Comparison of ENCODE assay signal across 22 cellular contexts in the genomic region with DNA sequence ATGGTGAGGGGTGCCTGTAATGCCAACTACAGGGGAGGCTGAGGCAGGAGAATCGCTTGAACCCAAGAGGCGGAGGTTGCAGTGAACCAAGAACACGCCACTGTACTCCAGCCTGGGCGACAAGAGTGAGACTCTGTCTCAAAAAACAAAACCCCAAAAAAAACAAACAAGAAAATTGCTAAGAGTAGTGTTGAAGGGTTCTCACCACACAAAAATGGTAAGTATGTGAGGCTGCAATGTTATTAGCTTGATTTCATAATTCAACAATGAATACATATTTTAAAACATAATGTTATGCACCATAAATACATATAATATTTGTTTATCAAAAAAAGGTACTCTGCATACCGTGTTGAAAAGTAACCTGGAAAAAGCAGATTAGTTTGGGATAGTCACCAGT. TPM values are rescaled to one million over a fixed set of nuclear protein-coding genes. Genes with fewer than 3 reads are reported as not detected.
A peak's percentile ranks its signal among the peaks of the same experiment; 100 is the strongest.
DNase-seq lines count a peak whose midpoint lies in the region; ATAC-seq and TF ChIP-seq lines count a peak whose summit lies in the region.
"Had no signal": no experiment of that assay in that cellular context is flagged by ENCODE, and none has a peak within 500 bp of the region (broad histone marks: within the 10 kb centered on the region; RNA-seq: fewer than 3 reads in every experiment).

No MANE protein-coding gene starts in this region.

- no peaks in the 10 kb centered on the region for H3K27me3 Mint-ChIP-seq in WTC11 (ENCODE audit: low read depth)
- H3K27me3 Mint-ChIP-seq: CD4-positive, alpha-beta T cell had no signal

- H3K4me3 ChIP-seq in AG10803 (ENCODE audit: low read length) (no peak overlapping the region), fibroblast of the aortic adventitia (ENCODE audit: low read depth, low read length) (no peak overlapping the region)
- H3K4me3 ChIP-seq: MG63, PC-9, SJCRH30 had no signal

- POLR2A ChIA-PET in WTC11 (lab: Charles Lee): no interaction called here

- no peaks in the 10 kb centered on the region for H3K4me1 Mint-ChIP-seq in WTC11

- no peak overlapping the region for H3K4me3 Mint-ChIP-seq in WTC11
- H3K4me3 Mint-ChIP-seq: B cell; CD4-positive, alpha-beta T cell had no signal

- DNase-seq in AG10803 (ENCODE audit: low read depth) (peak; percentile 33), GM03348 (ENCODE audit: low spot score) (peak; percentile 36), amniotic epithelial cell (ENCODE audit: low read depth) (peak; percentile 27), fibroblast of the aortic adventitia (ENCODE audit: low read depth) (peak; percentile 16), WTC11 (ENCODE audit: low spot score) (no peak), Right ventricle myocardium inferior (ENCODE audit: missing footprints) (no peak), epidermal melanocyte (ENCODE audit: insufficient read length, low spot score) (no peak)
- no peak for DNase-seq in stimulated activated naive CD4-positive, alpha-beta T cell (lab: John Stamatoyannopoulos, UW)
- DNase-seq: 8988T; CD4-positive, alpha-beta T cell; DMS153; GOT3; Karpas-422; MG63; NCI-H1092; NCI-H1436 treated with DMSO at 0.1 percent for 48 hours; NCI-H2029; NCI-H345; NCI-H524 treated with DMSO at 0.1 percent for 48 hours; PC-9 had no signal

- intact Hi-C loops in Right ventricle myocardium inferior (cut with DNase I): no loop called here

- CTCF ChIA-PET in WTC11 (lab: Charles Lee): interaction anchor here (1.4 to 2.5 kb wide), 2 partner anchors 18 to 186 kb away, joined by 5 to 7 read pairs; no protein-coding TSS in a partner anchor

- no peak for TF ChIP-seq CTCF in AG10803 (conservative IDR thresholded peaks at IDR 0.05; ENCODE audit: low read length)
- no peak for TF ChIP-seq CTCF in fibroblast of the aortic adventitia (IDR thresholded peaks at IDR 0.05; ENCODE audit: insufficient read depth, low read length)
- no peak for TF ChIP-seq CTCF in WTC11 (IDR thresholded peaks at IDR 0.05)

- no peaks in the 10 kb centered on the region for H3K9me3 Mint-ChIP-seq in WTC11
- H3K9me3 Mint-ChIP-seq: CD4-positive, alpha-beta T cell had no signal

- ATAC-seq in WTC11: no peak
- no peak for ATAC-seq in Right ventricle myocardium inferior

- no peak overlapping the region for H3K27ac Mint-ChIP-seq in WTC11
- H3K27ac Mint-ChIP-seq: B cell; CD4-positive, alpha-beta T cell had no signal

- H3K36me3 Mint-ChIP-seq in WTC11: no peaks in the 10 kb centered on the region

TF ChIP-seq in WTC11, 78 proteins besides CTCF, POLR2A, EP300 and RAD21:
- TF ChIP-seq IRF2 (CRISPR knock-in tag; IDR thresholded peaks at IDR 0.05; ENCODE audit: borderline replicate concordance, low read depth) (no peak), FOXK1 (CRISPR knock-in tag; IDR thresholded peaks at IDR 0.05) (no peak), ZNF317 (CRISPR knock-in tag; IDR thresholded peaks at IDR 0.05; ENCODE audit: borderline replicate concordance, low read depth) (no peak), ZNF416 (CRISPR knock-in tag; IDR thresholded peaks at IDR 0.05) (no peak), MXD4 (CRISPR knock-in tag; IDR thresholded peaks at IDR 0.05; ENCODE audit: borderline replicate concordance) (no peak), NFATC4 (CRISPR knock-in tag; IDR thresholded peaks at IDR 0.05) (no peak)
- TF ChIP-seq, protein P1, sequence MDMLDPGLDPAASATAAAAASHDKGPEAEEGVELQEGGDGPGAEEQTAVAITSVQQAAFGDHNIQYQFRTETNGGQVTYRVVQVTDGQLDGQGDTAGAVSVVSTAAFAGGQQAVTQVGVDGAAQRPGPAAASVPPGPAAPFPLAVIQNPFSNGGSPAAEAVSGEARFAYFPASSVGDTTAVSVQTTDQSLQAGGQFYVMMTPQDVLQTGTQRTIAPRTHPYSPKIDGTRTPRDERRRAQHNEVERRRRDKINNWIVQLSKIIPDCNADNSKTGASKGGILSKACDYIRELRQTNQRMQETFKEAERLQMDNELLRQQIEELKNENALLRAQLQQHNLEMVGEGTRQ (CRISPR knock-in tag; IDR thresholded peaks at IDR 0.05): no peak
- TF ChIP-seq, protein P2, sequence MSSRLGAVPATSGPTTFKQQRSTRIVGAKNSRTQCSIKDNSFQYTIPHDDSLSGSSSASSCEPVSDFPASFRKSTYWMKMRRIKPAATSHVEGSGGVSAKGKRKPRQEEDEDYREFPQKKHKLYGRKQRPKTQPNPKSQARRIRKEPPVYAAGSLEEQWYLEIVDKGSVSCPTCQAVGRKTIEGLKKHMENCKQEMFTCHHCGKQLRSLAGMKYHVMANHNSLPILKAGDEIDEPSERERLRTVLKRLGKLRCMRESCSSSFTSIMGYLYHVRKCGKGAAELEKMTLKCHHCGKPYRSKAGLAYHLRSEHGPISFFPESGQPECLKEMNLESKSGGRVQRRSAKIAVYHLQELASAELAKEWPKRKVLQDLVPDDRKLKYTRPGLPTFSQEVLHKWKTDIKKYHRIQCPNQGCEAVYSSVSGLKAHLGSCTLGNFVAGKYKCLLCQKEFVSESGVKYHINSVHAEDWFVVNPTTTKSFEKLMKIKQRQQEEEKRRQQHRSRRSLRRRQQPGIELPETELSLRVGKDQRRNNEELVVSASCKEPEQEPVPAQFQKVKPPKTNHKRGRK (CRISPR knock-in tag; IDR thresholded peaks at IDR 0.05; ENCODE audit: borderline replicate concordance): no peak
- TF ChIP-seq, protein P3, sequence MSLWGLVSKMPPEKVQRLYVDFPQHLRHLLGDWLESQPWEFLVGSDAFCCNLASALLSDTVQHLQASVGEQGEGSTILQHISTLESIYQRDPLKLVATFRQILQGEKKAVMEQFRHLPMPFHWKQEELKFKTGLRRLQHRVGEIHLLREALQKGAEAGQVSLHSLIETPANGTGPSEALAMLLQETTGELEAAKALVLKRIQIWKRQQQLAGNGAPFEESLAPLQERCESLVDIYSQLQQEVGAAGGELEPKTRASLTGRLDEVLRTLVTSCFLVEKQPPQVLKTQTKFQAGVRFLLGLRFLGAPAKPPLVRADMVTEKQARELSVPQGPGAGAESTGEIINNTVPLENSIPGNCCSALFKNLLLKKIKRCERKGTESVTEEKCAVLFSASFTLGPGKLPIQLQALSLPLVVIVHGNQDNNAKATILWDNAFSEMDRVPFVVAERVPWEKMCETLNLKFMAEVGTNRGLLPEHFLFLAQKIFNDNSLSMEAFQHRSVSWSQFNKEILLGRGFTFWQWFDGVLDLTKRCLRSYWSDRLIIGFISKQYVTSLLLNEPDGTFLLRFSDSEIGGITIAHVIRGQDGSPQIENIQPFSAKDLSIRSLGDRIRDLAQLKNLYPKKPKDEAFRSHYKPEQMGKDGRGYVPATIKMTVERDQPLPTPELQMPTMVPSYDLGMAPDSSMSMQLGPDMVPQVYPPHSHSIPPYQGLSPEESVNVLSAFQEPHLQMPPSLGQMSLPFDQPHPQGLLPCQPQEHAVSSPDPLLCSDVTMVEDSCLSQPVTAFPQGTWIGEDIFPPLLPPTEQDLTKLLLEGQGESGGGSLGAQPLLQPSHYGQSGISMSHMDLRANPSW (CRISPR knock-in tag; conservative IDR thresholded peaks at IDR 0.05; ENCODE audit: low read depth): no peak
- TF ChIP-seq, protein P4, sequence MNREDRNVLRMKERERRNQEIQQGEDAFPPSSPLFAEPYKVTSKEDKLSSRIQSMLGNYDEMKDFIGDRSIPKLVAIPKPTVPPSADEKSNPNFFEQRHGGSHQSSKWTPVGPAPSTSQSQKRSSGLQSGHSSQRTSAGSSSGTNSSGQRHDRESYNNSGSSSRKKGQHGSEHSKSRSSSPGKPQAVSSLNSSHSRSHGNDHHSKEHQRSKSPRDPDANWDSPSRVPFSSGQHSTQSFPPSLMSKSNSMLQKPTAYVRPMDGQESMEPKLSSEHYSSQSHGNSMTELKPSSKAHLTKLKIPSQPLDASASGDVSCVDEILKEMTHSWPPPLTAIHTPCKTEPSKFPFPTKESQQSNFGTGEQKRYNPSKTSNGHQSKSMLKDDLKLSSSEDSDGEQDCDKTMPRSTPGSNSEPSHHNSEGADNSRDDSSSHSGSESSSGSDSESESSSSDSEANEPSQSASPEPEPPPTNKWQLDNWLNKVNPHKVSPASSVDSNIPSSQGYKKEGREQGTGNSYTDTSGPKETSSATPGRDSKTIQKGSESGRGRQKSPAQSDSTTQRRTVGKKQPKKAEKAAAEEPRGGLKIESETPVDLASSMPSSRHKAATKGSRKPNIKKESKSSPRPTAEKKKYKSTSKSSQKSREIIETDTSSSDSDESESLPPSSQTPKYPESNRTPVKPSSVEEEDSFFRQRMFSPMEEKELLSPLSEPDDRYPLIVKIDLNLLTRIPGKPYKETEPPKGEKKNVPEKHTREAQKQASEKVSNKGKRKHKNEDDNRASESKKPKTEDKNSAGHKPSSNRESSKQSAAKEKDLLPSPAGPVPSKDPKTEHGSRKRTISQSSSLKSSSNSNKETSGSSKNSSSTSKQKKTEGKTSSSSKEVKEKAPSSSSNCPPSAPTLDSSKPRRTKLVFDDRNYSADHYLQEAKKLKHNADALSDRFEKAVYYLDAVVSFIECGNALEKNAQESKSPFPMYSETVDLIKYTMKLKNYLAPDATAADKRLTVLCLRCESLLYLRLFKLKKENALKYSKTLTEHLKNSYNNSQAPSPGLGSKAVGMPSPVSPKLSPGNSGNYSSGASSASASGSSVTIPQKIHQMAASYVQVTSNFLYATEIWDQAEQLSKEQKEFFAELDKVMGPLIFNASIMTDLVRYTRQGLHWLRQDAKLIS (CRISPR knock-in tag; IDR thresholded peaks at IDR 0.05; ENCODE audit: borderline replicate concordance): no peak
- TF ChIP-seq, protein P5, sequence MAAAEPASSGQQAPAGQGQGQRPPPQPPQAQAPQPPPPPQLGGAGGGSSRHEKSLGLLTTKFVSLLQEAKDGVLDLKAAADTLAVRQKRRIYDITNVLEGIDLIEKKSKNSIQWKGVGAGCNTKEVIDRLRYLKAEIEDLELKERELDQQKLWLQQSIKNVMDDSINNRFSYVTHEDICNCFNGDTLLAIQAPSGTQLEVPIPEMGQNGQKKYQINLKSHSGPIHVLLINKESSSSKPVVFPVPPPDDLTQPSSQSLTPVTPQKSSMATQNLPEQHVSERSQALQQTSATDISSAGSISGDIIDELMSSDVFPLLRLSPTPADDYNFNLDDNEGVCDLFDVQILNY (CRISPR knock-in tag; IDR thresholded peaks at IDR 0.05): no peak

RNA-seq across cellular contexts. Expression of a gene that starts 45.8 kb away (rescaled TPM):
- total RNA-seq in fibroblast of the aortic adventitia (ENCODE audit: low replicate concordance) (58.0 and 126 TPM in 2 replicates), WTC11 (2021) (78.8 to 80.8 TPM (median 78.9 TPM) in 3 replicates), Right ventricle myocardium inferior (39.8 TPM)

RNA-seq across cellular contexts. Expression of a gene that starts 46.1 kb away (rescaled TPM):
- 10.3 and 36.3 TPM in 2 replicates for total RNA-seq in fibroblast of the aortic adventitia (ENCODE audit: low replicate concordance)
- total RNA-seq in WTC11 (2021): 13.8 to 16.9 TPM (median 14.2 TPM) in 3 replicates
- 3.4 TPM for total RNA-seq in Right ventricle myocardium inferior

Comparison
In these comparisons a context has a peak if more than half of its experiments do, and no peak if none do; other contexts are left out.
1. DNase-seq: peak in AG10803 (single experiment), GM03348 (single experiment), amniotic epithelial cell (single experiment) and fibroblast of the aortic adventitia (single experiment); none in WTC11 (single experiment), Right ventricle myocardium inferior (single experiment), stimulated activated naive CD4-positive, alpha-beta T cell (0 of 6) and epidermal melanocyte (single experiment).